In genomic region chr7:74218343-74218698, GRCh38 we compare ENCODE assay signal across 20 cellular contexts. TPM values are rescaled to one million over a fixed set of nuclear protein-coding genes. Genes with fewer than 3 reads are reported as not detected.
DNase-seq lines count a peak whose midpoint lies in the region; ATAC-seq, FAIRE-seq and TF ChIP-seq lines count a peak whose summit lies in the region.
"Had no signal": no experiment of that assay in that cellular context is flagged by ENCODE, and none has a peak within 500 bp of the region (broad histone marks: within the 10 kb centered on the region; RNA-seq: fewer than 3 reads in every experiment).

No MANE protein-coding gene starts in this region.

- no peaks in the 10 kb centered on the region for H3K9me3 Mint-ChIP-seq in activated naive CD8-positive, alpha-beta T cell treated with anti-CD3 and anti-CD28 coated beads, Interleukin-2, amount 10 ng/mL, durations not matched to agents 7 days and 5 days
- no peaks in the 10 kb centered on the region for H3K9me3 Mint-ChIP-seq in activated naive CD8-positive, alpha-beta T cell treated with anti-CD3 and anti-CD28 coated beads, Interleukin-2, amount 50 U/mL, for 24 hours
- H3K9me3 Mint-ChIP-seq in stimulated activated naive CD8-positive, alpha-beta T cell treated with anti-CD3 and anti-CD28 coated beads, Interleukin-15, amount 100 ng/mL, for 72 hours: no peaks in the 10 kb centered on the region
- H3K9me3 Mint-ChIP-seq: CD4-positive, alpha-beta memory T cell; GM23338 had no signal

- H3K4me1 ChIP-seq in H1 (replicated peaks in 1 of 4; ENCODE audit: control insufficient read depth in 3 of 4, insufficient read depth in 4 of 4, low read length in 3 of 4) (peaks cover 0 to 2% (median 0%) of the 10 kb centered on the region in 4 experiments; a peak in 4 of 7 replicates), suprapubic skin (no peaks in the 10 kb centered on the region)

- no peak overlapping the region for H2BK15ac ChIP-seq in H1 (ENCODE audit: low read length)

- no peaks in the 10 kb centered on the region for H3K23me2 ChIP-seq in H1 (ENCODE audit: low read depth, low read length)

- no peak overlapping the region for H2AK5ac ChIP-seq in H1 (ENCODE audit: low read depth, low read length)

- in situ Hi-C loops in GM13977 (cut with MboI; ENCODE audit: low pct_unique_long_range_greater_than_20kb, low sequenced_read_pairs, unreplicated experiment): no loop called here

- H2BK12ac ChIP-seq in H1 (ENCODE audit: low read depth, low read length): no peak overlapping the region

- TF ChIP-seq EP300 in H1 (IDR thresholded peaks at IDR 0.05; ENCODE audit: borderline replicate concordance in 1 of 2, low read depth in 2 of 2, low read length in 2 of 2) (no peak), suprapubic skin (IDR thresholded peaks at IDR 0.05) (no peak)

- no peak overlapping the region for H3K56ac ChIP-seq in H1 (replicated peaks; ENCODE audit: insufficient read length, low read depth, low read length)

- no peak overlapping the region for H2BK20ac ChIP-seq in H1 (ENCODE audit: low read length)

- no peak overlapping the region for H4K91ac ChIP-seq in H1 (replicated peaks; ENCODE audit: insufficient read length, low read length)

- WGBS in H1 (ENCODE audit: extremely low coverage in 1 of 2, insufficient coverage in 1 of 2, insufficient read length in 1 of 2, insufficient replicate concordance in 2 of 2, low coverage in 1 of 2, low lambda C conversion rate in 2 of 2, missing lambda C conversion rate in 1 of 2), 2 experiments: 87% methylated on average over 2 of the region's 2 CpGs; no CpG with 5 or more reads in 1 of the 2 experiments
- 86% methylated on average over 2 of the region's 2 CpGs for WGBS in suprapubic skin

- no peak overlapping the region for H2BK5ac ChIP-seq in H1 (ENCODE audit: low read depth, low read length)

- H2BK120ac ChIP-seq in H1 (replicated peaks; ENCODE audit: low read depth, low read length): no peak overlapping the region

- H3K36me3 ChIP-seq in H1 (ENCODE audit: control insufficient read depth in 2 of 4, insufficient read depth in 4 of 4, low read length in 3 of 4) (no peaks in the 10 kb centered on the region), suprapubic skin (no peaks in the 10 kb centered on the region)
- H3K36me3 ChIP-seq: cardiac muscle cell, lower lobe of right lung, thyroid gland had no signal

- no peak overlapping the region for H2AFZ ChIP-seq in H1 (ENCODE audit: low read length)
- H2AFZ ChIP-seq: GM23338 had no signal

- H3K14ac ChIP-seq in H1 (ENCODE audit: insufficient read length): no peak overlapping the region

- POLR2A ChIA-PET in activated naive CD8-positive, alpha-beta T cell treated with anti-CD3 and anti-CD28 coated beads, Interleukin-2, amount 10 ng/mL, durations not matched to agents 7 days and 5 days (lab: Charles Lee): interaction anchor here (0.8 to 1.2 kb wide), 5 partner anchors 12 to 44 kb away, joined by 3 to 5 read pairs (median 4); partner anchors contain the start of genes EIF4H and RFC2
- POLR2A ChIA-PET in H1 (lab: Charles Lee; ENCODE audit: partially characterized antibody): interaction anchor here (1.0 to 1.8 kb wide), 8 partner anchors 9 to 187 kb away, joined by 3 to 5 read pairs (median 3); partner anchors contain the start of gene LAT2

- TF ChIP-seq POLR2A in H1 (IDR thresholded peaks at IDR 0.05; ENCODE audit: control extremely low read depth in 1 of 2, low read depth in 2 of 2, low read length in 2 of 2) (no peak), suprapubic skin (IDR thresholded peaks at IDR 0.05) (no peak)

- H3K27me3 Mint-ChIP-seq in activated naive CD8-positive, alpha-beta T cell treated with anti-CD3 and anti-CD28 coated beads, Interleukin-2, amount 10 ng/mL, durations not matched to agents 7 days and 5 days: no peaks in the 10 kb centered on the region
- no peaks in the 10 kb centered on the region for H3K27me3 Mint-ChIP-seq in activated naive CD8-positive, alpha-beta T cell treated with anti-CD3 and anti-CD28 coated beads, Interleukin-2, amount 50 U/mL, for 24 hours
- no peaks in the 10 kb centered on the region for H3K27me3 Mint-ChIP-seq in T-helper 17 cell
- H3K27me3 Mint-ChIP-seq in stimulated activated naive CD8-positive, alpha-beta T cell treated with anti-CD3 and anti-CD28 coated beads, Interleukin-15, amount 100 ng/mL, for 72 hours: no peaks in the 10 kb centered on the region
- H3K27me3 Mint-ChIP-seq: CD4-positive, alpha-beta memory T cell had no signal

- H3K27ac ChIP-seq in H1 (ENCODE audit: low read depth, low read length): no peak overlapping the region
- H3K27ac ChIP-seq in suprapubic skin: no peak overlapping the region
- H3K27ac ChIP-seq: cardiac muscle cell, lower lobe of right lung, thyroid gland had no signal

- peaks cover 28% of the 10 kb centered on the region for H3K4me1 Mint-ChIP-seq in activated naive CD8-positive, alpha-beta T cell treated with anti-CD3 and anti-CD28 coated beads, Interleukin-2, amount 10 ng/mL, durations not matched to agents 7 days and 5 days
- H3K4me1 Mint-ChIP-seq in activated naive CD8-positive, alpha-beta T cell treated with anti-CD3 and anti-CD28 coated beads, Interleukin-2, amount 50 U/mL, for 24 hours: peaks cover 25% of the 10 kb centered on the region
- peaks cover 13% of the 10 kb centered on the region for H3K4me1 Mint-ChIP-seq in T-helper 17 cell
- peaks cover 35% of the 10 kb centered on the region for H3K4me1 Mint-ChIP-seq in stimulated activated naive CD8-positive, alpha-beta T cell treated with anti-CD3 and anti-CD28 coated beads, Interleukin-15, amount 100 ng/mL, for 72 hours

- peak overlapping the region; percentile 67 for H3K4me3 Mint-ChIP-seq in activated naive CD8-positive, alpha-beta T cell treated with anti-CD3 and anti-CD28 coated beads, Interleukin-2, amount 10 ng/mL, durations not matched to agents 7 days and 5 days
- H3K4me3 Mint-ChIP-seq in activated naive CD8-positive, alpha-beta T cell treated with anti-CD3 and anti-CD28 coated beads, Interleukin-2, amount 50 U/mL, for 24 hours: no peak overlapping the region
- H3K4me3 Mint-ChIP-seq in T-helper 17 cell: peak overlapping the region; percentile 63
- H3K4me3 Mint-ChIP-seq in stimulated activated naive CD8-positive, alpha-beta T cell treated with anti-CD3 and anti-CD28 coated beads, Interleukin-15, amount 100 ng/mL, for 72 hours: peak overlapping the region; percentile 46 to 64
- H3K4me3 Mint-ChIP-seq: GM23338 had no signal

- TF ChIP-seq RAD21 in H1 (IDR thresholded peaks at IDR 0.05 in 1 of 2, conservative IDR thresholded peaks at IDR 0.05 in 1 of 2; ENCODE audit: low read depth in 2 of 2, low read length in 2 of 2): no peak

- H3K9ac ChIP-seq in H1 (replicated peaks in 1 of 4; ENCODE audit: extremely low read depth in 1 of 4, low read depth in 3 of 4, low read length in 3 of 4): no peak overlapping the region

- FAIRE-seq in H1 (lab: Jason Lieb, UNC): no peak

- H3K36me3 Mint-ChIP-seq in activated naive CD8-positive, alpha-beta T cell treated with anti-CD3 and anti-CD28 coated beads, Interleukin-2, amount 10 ng/mL, durations not matched to agents 7 days and 5 days: peaks cover 11% of the 10 kb centered on the region
- peaks cover 7% of the 10 kb centered on the region for H3K36me3 Mint-ChIP-seq in activated naive CD8-positive, alpha-beta T cell treated with anti-CD3 and anti-CD28 coated beads, Interleukin-2, amount 50 U/mL, for 24 hours (ENCODE audit: low read depth)
- H3K36me3 Mint-ChIP-seq in T-helper 17 cell (ENCODE audit: low read depth): no peaks in the 10 kb centered on the region
- H3K36me3 Mint-ChIP-seq: CD4-positive, alpha-beta memory T cell had no signal

- H4K20me1 ChIP-seq in H1 (replicated peaks in 1 of 2; ENCODE audit: control insufficient read depth in 1 of 2, insufficient read depth in 2 of 2, low read length in 2 of 2): no peaks in the 10 kb centered on the region

- H3K18ac ChIP-seq in H1 (ENCODE audit: extremely low read depth, low read length): no peak overlapping the region

- no peak overlapping the region for H4K8ac ChIP-seq in H1 (ENCODE audit: extremely low read depth, insufficient read depth, low read length)

- ATAC-seq in activated naive CD8-positive, alpha-beta T cell treated with anti-CD3 and anti-CD28 coated beads, Interleukin-2, amount 10 ng/mL, durations not matched to agents 7 days and 5 days (ENCODE audit: low read depth): no peak
- no peak for ATAC-seq in activated naive CD8-positive, alpha-beta T cell treated with anti-CD3 and anti-CD28 coated beads, Interleukin-2, amount 50 U/mL, for 24 hours
- ATAC-seq in T-helper 17 cell (no peak), GM19324 (IDR thresholded peaks at IDR 0.05; ENCODE audit: low FRiP score, unreplicated experiment) (no peak)
- ATAC-seq in stimulated activated naive CD8-positive, alpha-beta T cell treated with anti-CD3 and anti-CD28 coated beads, Interleukin-15, amount 100 ng/mL, for 72 hours: no peak
- ATAC-seq: GM23338, PC-3, right cardiac atrium had no signal

- H3K79me1 ChIP-seq in H1 (ENCODE audit: low read depth, low read length): no peaks in the 10 kb centered on the region

- H3K9me3 ChIP-seq in T-helper 17 cell (ENCODE audit: control insufficient read depth, low read length, poor library complexity, severe bottlenecking): no peaks in the 10 kb centered on the region
- H3K9me3 ChIP-seq in H1 (ENCODE audit: insufficient read depth in 2 of 2, low read depth in 1 of 2, low read length in 1 of 2): no peaks in the 10 kb centered on the region
- no peaks in the 10 kb centered on the region for H3K9me3 ChIP-seq in suprapubic skin
- H3K9me3 ChIP-seq: lower lobe of right lung, thyroid gland had no signal

- H3K4me3 ChIP-seq in H1 (ENCODE audit: extremely low read depth in 1 of 4, insufficient read depth in 2 of 4, low read depth in 3 of 4, low read length in 4 of 4) (no peak overlapping the region), suprapubic skin (no peak overlapping the region)
- H3K4me3 ChIP-seq: cardiac muscle cell, GM23338, lower lobe of right lung, thyroid gland had no signal

- no peaks in the 10 kb centered on the region for H3K79me2 ChIP-seq in H1 (ENCODE audit: control insufficient read depth in 1 of 2, insufficient read depth in 2 of 2, low read length in 2 of 2)

- H3K4me2 ChIP-seq in H1 (ENCODE audit: insufficient read depth in 1 of 2, low read depth in 2 of 2, low read length in 2 of 2): no peak overlapping the region
- H3K4me2 ChIP-seq: GM23338 had no signal

- no peak for DNase-seq in activated naive CD8-positive, alpha-beta T cell treated with anti-CD3 and anti-CD28 coated beads, Interleukin-2, amount 10 ng/mL, durations not matched to agents 7 days and 5 days
- DNase-seq in activated naive CD8-positive, alpha-beta T cell treated with anti-CD3 and anti-CD28 coated beads, Interleukin-2, amount 50 U/mL, for 24 hours: no peak
- no peak for DNase-seq in T-helper 17 cell
- no peak for DNase-seq in H1 (ENCODE audit: low read depth in 1 of 2, low spot score in 2 of 2)
- DNase-seq in stimulated activated naive CD8-positive, alpha-beta T cell treated with anti-CD3 and anti-CD28 coated beads, Interleukin-15, amount 100 ng/mL, for 72 hours: no peak
- no peak for DNase-seq in GM13977 (ENCODE audit: low spot score)
- DNase-seq in suprapubic skin (ENCODE audit: low spot score in 2 of 2): no peak
- DNase-seq: activated CD8-positive, alpha-beta memory T cell treated with anti-CD3 and anti-CD28 coated beads, Interleukin-2, amount 50 U/mL, for 4 hours; CD4-positive, alpha-beta memory T cell; foreskin fibroblast; lower lobe of right lung; NCI-H2227 treated with DMSO at 0.1 percent for 48 hours; NCI-H774; PC-3; stimulated activated CD4-positive, alpha-beta T cell treated with anti-CD3 and anti-CD28 coated beads, Interleukin-15, amount 100 ng/mL, for 24 hours; thyroid gland had no signal

- H3K4ac ChIP-seq in H1 (replicated peaks; ENCODE audit: insufficient read length, low read depth, low read length): no peak overlapping the region

- H3K23ac ChIP-seq in H1 (ENCODE audit: insufficient read length): no peak overlapping the region

- no peak for TF ChIP-seq CTCF in H1 (IDR thresholded peaks at IDR 0.05; ENCODE audit: control extremely low read depth in 1 of 3, insufficient read depth in 1 of 3, low read depth in 1 of 3, low read length in 3 of 3)
- TF ChIP-seq CTCF in GM13977 (IDR thresholded peaks at IDR 0.05; ENCODE audit: extremely low read depth, insufficient read depth, missing control alignments): no peak
- no peak for TF ChIP-seq CTCF in suprapubic skin (IDR thresholded peaks at IDR 0.05)

- H3K27ac Mint-ChIP-seq in activated naive CD8-positive, alpha-beta T cell treated with anti-CD3 and anti-CD28 coated beads, Interleukin-2, amount 10 ng/mL, durations not matched to agents 7 days and 5 days: peak overlapping the region; percentile 91
- no peak overlapping the region for H3K27ac Mint-ChIP-seq in activated naive CD8-positive, alpha-beta T cell treated with anti-CD3 and anti-CD28 coated beads, Interleukin-2, amount 50 U/mL, for 24 hours
- H3K27ac Mint-ChIP-seq in T-helper 17 cell: no peak overlapping the region
- peak overlapping the region; percentile 33 to 74 for H3K27ac Mint-ChIP-seq in stimulated activated naive CD8-positive, alpha-beta T cell treated with anti-CD3 and anti-CD28 coated beads, Interleukin-15, amount 100 ng/mL, for 72 hours
- H3K27ac Mint-ChIP-seq: GM23338 had no signal

- H3K27me3 ChIP-seq in H1 (replicated peaks in 1 of 4; ENCODE audit: control insufficient read depth in 3 of 4, extremely low read depth in 1 of 4, insufficient read depth in 3 of 4, low read length in 3 of 4): no peaks in the 10 kb centered on the region
- H3K27me3 ChIP-seq in suprapubic skin: no peaks in the 10 kb centered on the region
- H3K27me3 ChIP-seq: cardiac muscle cell, thyroid gland had no signal

- H4K5ac ChIP-seq in H1 (ENCODE audit: insufficient read length, low read depth, low read length): no peak overlapping the region

- CTCF ChIA-PET in H1 (lab: Charles Lee; ENCODE audit: partially characterized antibody): interaction anchor here (0.7 to 8.3 kb wide), 5 partner anchors 10 to 187 kb away, joined by 3 to 71 read pairs (median 5); no protein-coding TSS in a partner anchor

RNA-seq across cellular contexts. Expression of gene LAT2, which starts 8.5 kb away (rescaled TPM):
- 10 to 100 TPM; 21.4 to 22.9 TPM for total RNA-seq in activated naive CD8-positive, alpha-beta T cell treated with anti-CD3 and anti-CD28 coated beads, Interleukin-2, amount 10 ng/mL, durations not matched to agents 7 days and 5 days
- total RNA-seq in T-helper 17 cell: 1 to 10 TPM; 2.2 to 8.6 TPM
- 0.19 and 0.63 TPM in 2 replicates for total RNA-seq in H1 (2021; fragmentation: NEBNext Ultra II Directional; extraction: Animal tissue kit (Norgen Biotek cat#: 25700))
- polyA plus RNA-seq in H1 (2011; rRNA removed): 0.20 and 0.23 TPM in 2 replicates
- polyA plus RNA-seq in H1 (2011; cell fraction: cytosol; rRNA removed): 0.40 TPM
- 0.56 TPM for polyA plus RNA-seq in H1 (2011; cell fraction: nucleus; rRNA removed)
- 1.1 to 1.5 TPM (median 1.2 TPM) in 4 replicates for polyA plus RNA-seq in H1 (2012, experiment 1 of 2)
- 0.72 TPM for polyA plus RNA-seq in H1 (2012, experiment 2 of 2)
- polyA plus RNA-seq in H1 (2013, experiment 1 of 2): 0.26 TPM
- 0.18 TPM for polyA plus RNA-seq in H1 (2013, experiment 2 of 2)
- 0.06 TPM in 1 of 2 replicates, not detected in the other for polyA minus RNA-seq in H1 (2011; rRNA and poly(A)+ RNA removed)
- polyA minus RNA-seq in H1 (2011; cell fraction: cytosol; rRNA and poly(A)+ RNA removed): not detected
- 0.70 TPM for polyA minus RNA-seq in H1 (2011; cell fraction: nucleus; rRNA and poly(A)+ RNA removed)
- 1 to 10 TPM in 3 of 4 donors, under 1 TPM in 1; 0.57 to 4.3 (median 1.6) TPM for total RNA-seq in suprapubic skin
- total RNA-seq: GM23338 had no signal

RNA-seq across cellular contexts. Expression of gene RFC2, which starts 35.9 kb away (rescaled TPM):
- total RNA-seq in activated naive CD8-positive, alpha-beta T cell treated with anti-CD3 and anti-CD28 coated beads, Interleukin-2, amount 10 ng/mL, durations not matched to agents 7 days and 5 days: 10 to 100 TPM; 53.0 to 56.6 TPM
- total RNA-seq in T-helper 17 cell (10 to 100 TPM in 1 of 2 donors, 1 to 10 TPM in 1; 9.5 to 12.4 TPM), suprapubic skin (10 to 100 TPM; 15.0 to 17.2 (median 16.4) TPM)
- total RNA-seq in H1 (2021; fragmentation: NEBNext Ultra II Directional; extraction: Animal tissue kit (Norgen Biotek cat#: 25700)): 85.4 and 90.5 TPM in 2 replicates
- 40.8 and 52.9 TPM in 2 replicates for polyA plus RNA-seq in H1 (2011; rRNA removed)
- 67.0 TPM for polyA plus RNA-seq in H1 (2011; cell fraction: cytosol; rRNA removed)
- polyA plus RNA-seq in H1 (2011; cell fraction: nucleus; rRNA removed): 43.8 TPM
- 77.2 to 107 TPM (median 93.2 TPM) in 4 replicates for polyA plus RNA-seq in H1 (2012, experiment 1 of 2)
- 90.7 TPM for polyA plus RNA-seq in H1 (2012, experiment 2 of 2)
- 49.5 TPM for polyA plus RNA-seq in H1 (2013, experiment 1 of 2)
- polyA plus RNA-seq in H1 (2013, experiment 2 of 2): 51.4 TPM
- 98.1 and 103 TPM in 2 replicates for polyA minus RNA-seq in H1 (2011; rRNA and poly(A)+ RNA removed)
- polyA minus RNA-seq in H1 (2011; cell fraction: cytosol; rRNA and poly(A)+ RNA removed): 54.5 TPM
- 37.1 TPM for polyA minus RNA-seq in H1 (2011; cell fraction: nucleus; rRNA and poly(A)+ RNA removed)

RNA-seq across cellular contexts. Expression of gene EIF4H, which starts 44.2 kb away (rescaled TPM):
- 100 to 1,000 TPM; 264 to 270 TPM for total RNA-seq in activated naive CD8-positive, alpha-beta T cell treated with anti-CD3 and anti-CD28 coated beads, Interleukin-2, amount 10 ng/mL, durations not matched to agents 7 days and 5 days
- total RNA-seq in T-helper 17 cell: 100 to 1,000 TPM; 242 to 255 TPM
- 359 and 382 TPM in 2 replicates for total RNA-seq in H1 (2021; fragmentation: NEBNext Ultra II Directional; extraction: Animal tissue kit (Norgen Biotek cat#: 25700))
- polyA plus RNA-seq in H1 (2011; rRNA removed): 323 and 414 TPM in 2 replicates
- polyA plus RNA-seq in H1 (2011; cell fraction: cytosol; rRNA removed): 380 TPM
- polyA plus RNA-seq in H1 (2011; cell fraction: nucleus; rRNA removed): 274 TPM
- polyA plus RNA-seq in H1 (2012, experiment 1 of 2): 322 to 343 TPM (median 323 TPM) in 4 replicates
- polyA plus RNA-seq in H1 (2012, experiment 2 of 2): 162 TPM
- polyA plus RNA-seq in H1 (2013, experiment 1 of 2): 194 TPM
- 197 TPM for polyA plus RNA-seq in H1 (2013, experiment 2 of 2)
- 210 and 212 TPM in 2 replicates for polyA minus RNA-seq in H1 (2011; rRNA and poly(A)+ RNA removed)
- 180 TPM for polyA minus RNA-seq in H1 (2011; cell fraction: cytosol; rRNA and poly(A)+ RNA removed)
- polyA minus RNA-seq in H1 (2011; cell fraction: nucleus; rRNA and poly(A)+ RNA removed): 113 TPM
- total RNA-seq in suprapubic skin: 100 to 1,000 TPM; 201 to 289 (median 243) TPM

Comparison
In these comparisons a context has a peak if more than half of its experiments do, and no peak if none do; other contexts are left out.
1. H3K27ac Mint-ChIP-seq: peak in activated naive CD8-positive, alpha-beta T cell treated with anti-CD3 and anti-CD28 coated beads, Interleukin-2, amount 10 ng/mL, durations not matched to agents 7 days and 5 days (single experiment) and stimulated activated naive CD8-positive, alpha-beta T cell treated with anti-CD3 and anti-CD28 coated beads, Interleukin-15, amount 100 ng/mL, for 72 hours (2 of 2); none in activated naive CD8-positive, alpha-beta T cell treated with anti-CD3 and anti-CD28 coated beads, Interleukin-2, amount 50 U/mL, for 24 hours (single experiment) and T-helper 17 cell (single experiment).